ENCODE assay signal across 2 cellular contexts in the genomic region with DNA sequence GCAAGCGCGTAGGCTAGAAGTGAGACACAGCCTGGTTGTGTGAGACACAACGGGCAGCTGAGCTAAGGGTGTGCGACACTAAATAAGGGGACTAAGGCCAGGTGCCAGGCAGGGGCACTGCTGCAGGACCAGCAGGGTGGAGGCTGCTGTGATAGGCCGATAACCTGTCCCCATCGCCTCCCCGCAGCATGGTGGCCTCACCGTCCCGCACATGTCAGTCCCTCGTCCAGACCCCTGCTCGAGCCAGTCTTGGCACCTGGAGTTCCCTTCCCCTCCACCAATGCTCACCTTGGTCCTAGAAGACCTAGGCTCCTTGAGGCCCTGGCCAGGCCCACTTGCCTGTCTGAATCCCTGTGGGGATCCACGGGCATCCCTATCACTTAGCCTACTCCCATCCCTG.
TF ChIP-seq lines count a peak whose summit lies in the region.

No MANE protein-coding gene starts in this region.

TF ChIP-seq in A549, 52 proteins besides CTCF, POLR2A, EP300 and RAD21 (continued from another document):
- TF ChIP-seq MAZ (IDR thresholded peaks at IDR 0.05; ENCODE audit: borderline replicate concordance, low read depth, low read length), result no peak
TF ChIP-seq in A549: peak in this region for 0.

TF ChIP-seq in neural cell, 6 proteins besides CTCF, POLR2A, EP300 and RAD21 (continued from another document):
- TF ChIP-seq REST (IDR thresholded peaks at IDR 0.05; ENCODE audit: borderline replicate concordance), result no peak
